In the genomic region with DNA sequence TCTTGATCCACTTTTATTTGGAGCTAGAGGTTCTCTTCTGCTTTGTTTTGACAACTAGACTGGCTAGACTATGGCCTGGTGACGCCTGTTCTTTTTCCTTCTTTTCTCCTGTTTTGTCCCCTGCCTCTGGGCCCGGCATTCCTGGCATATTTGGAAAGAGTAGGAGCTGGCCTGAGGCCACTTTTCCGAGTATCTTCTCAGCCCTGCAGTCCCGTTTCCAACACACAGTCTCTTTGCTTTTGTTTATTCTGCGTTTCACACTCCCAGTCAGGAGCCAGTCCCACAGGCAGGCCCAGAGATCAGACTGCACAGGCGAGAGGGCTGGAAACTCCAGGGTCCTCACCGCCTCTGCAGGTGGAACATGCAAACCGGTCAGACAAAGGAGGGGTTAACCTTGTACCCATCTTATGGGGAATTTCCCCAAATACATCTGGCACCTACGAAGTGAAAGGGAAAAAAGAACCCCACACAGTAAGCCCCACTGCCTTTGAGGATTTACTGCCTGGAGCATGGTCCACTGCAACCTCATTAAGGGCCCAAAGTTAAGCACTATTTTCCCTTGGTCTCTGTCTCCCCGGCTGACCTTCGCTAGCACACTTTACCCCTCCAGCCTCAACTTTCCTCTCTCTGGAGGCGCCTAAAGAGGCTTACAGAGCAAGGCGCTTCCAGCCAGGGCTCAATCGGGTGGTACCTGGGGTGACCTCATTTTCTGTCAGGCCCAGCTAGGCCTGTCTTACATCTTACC, we compare ENCODE assay signal across 1 cellular context.
TF ChIP-seq lines count a peak whose summit lies in the region.

No MANE protein-coding gene starts in this region.

TF ChIP-seq in HepG2, 621 proteins besides CTCF, POLR2A, EP300 and RAD21 (continued from another document and continues in another):
- TF ChIP-seq CBFB (CRISPR knock-in tag; IDR thresholded peaks at IDR 0.05), result no peak
- TF ChIP-seq ZNF737 (CRISPR knock-in tag; IDR thresholded peaks at IDR 0.05; ENCODE audit: borderline replicate concordance), result no peak
- no peak for TF ChIP-seq RBM22 (optimal IDR thresholded peaks at IDR 0.05; ENCODE audit: low read length)
- TF ChIP-seq ARNT (IDR thresholded peaks at IDR 0.05), result no peak
- TF ChIP-seq JUNB (CRISPR knock-in tag; IDR thresholded peaks at IDR 0.05; ENCODE audit: borderline replicate concordance), result no peak
- peak; percentile 99 for TF ChIP-seq TEAD3 (CRISPR knock-in tag; optimal IDR thresholded peaks at IDR 0.05; ENCODE audit: borderline replicate concordance)
- TF ChIP-seq, protein P1, sequence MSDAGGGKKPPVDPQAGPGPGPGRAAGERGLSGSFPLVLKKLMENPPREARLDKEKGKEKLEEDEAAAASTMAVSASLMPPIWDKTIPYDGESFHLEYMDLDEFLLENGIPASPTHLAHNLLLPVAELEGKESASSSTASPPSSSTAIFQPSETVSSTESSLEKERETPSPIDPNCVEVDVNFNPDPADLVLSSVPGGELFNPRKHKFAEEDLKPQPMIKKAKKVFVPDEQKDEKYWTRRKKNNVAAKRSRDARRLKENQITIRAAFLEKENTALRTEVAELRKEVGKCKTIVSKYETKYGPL (CRISPR knock-in tag; IDR thresholded peaks at IDR 0.05), result no peak
- no peak for TF ChIP-seq SNAI1 (CRISPR knock-in tag; IDR thresholded peaks at IDR 0.05; ENCODE audit: borderline replicate concordance)
- no peak for TF ChIP-seq NCOA2 (CRISPR knock-in tag; IDR thresholded peaks at IDR 0.05)
- no peak for TF ChIP-seq ZNF234 (CRISPR knock-in tag; conservative IDR thresholded peaks at IDR 0.05)
- TF ChIP-seq HDAC6 (IDR thresholded peaks at IDR 0.05; ENCODE audit: low read depth, low read length), result no peak
- TF ChIP-seq GABPB1 (CRISPR knock-in tag; IDR thresholded peaks at IDR 0.05), result no peak
- no peak for TF ChIP-seq ZNF550 (CRISPR knock-in tag; IDR thresholded peaks at IDR 0.05; ENCODE audit: borderline replicate concordance)
- TF ChIP-seq, protein P2, sequence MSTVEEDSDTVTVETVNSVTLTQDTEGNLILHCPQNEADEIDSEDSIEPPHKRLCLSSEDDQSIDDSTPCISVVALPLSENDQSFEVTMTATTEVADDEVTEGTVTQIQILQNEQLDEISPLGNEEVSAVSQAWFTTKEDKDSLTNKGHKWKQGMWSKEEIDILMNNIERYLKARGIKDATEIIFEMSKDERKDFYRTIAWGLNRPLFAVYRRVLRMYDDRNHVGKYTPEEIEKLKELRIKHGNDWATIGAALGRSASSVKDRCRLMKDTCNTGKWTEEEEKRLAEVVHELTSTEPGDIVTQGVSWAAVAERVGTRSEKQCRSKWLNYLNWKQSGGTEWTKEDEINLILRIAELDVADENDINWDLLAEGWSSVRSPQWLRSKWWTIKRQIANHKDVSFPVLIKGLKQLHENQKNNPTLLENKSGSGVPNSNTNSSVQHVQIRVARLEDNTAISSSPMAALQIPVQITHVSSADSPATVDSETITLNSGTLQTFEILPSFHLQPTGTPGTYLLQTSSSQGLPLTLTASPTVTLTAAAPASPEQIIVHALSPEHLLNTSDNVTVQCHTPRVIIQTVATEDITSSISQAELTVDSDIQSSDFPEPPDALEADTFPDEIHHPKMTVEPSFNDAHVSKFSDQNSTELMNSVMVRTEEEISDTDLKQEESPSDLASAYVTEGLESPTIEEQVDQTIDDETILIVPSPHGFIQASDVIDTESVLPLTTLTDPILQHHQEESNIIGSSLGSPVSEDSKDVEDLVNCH (CRISPR knock-in tag; IDR thresholded peaks at IDR 0.05), result no peak
- TF ChIP-seq, protein P3, sequence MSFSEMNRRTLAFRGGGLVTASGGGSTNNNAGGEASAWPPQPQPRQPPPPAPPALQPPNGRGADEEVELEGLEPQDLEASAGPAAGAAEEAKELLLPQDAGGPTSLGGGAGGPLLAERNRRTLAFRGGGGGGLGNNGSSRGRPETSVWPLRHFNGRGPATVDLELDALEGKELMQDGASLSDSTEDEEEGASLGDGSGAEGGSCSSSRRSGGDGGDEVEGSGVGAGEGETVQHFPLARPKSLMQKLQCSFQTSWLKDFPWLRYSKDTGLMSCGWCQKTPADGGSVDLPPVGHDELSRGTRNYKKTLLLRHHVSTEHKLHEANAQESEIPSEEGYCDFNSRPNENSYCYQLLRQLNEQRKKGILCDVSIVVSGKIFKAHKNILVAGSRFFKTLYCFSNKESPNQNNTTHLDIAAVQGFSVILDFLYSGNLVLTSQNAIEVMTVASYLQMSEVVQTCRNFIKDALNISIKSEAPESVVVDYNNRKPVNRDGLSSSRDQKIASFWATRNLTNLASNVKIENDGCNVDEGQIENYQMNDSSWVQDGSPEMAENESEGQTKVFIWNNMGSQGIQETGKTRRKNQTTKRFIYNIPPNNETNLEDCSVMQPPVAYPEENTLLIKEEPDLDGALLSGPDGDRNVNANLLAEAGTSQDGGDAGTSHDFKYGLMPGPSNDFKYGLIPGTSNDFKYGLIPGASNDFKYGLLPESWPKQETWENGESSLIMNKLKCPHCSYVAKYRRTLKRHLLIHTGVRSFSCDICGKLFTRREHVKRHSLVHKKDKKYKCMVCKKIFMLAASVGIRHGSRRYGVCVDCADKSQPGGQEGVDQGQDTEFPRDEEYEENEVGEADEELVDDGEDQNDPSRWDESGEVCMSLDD (CRISPR knock-in tag; IDR thresholded peaks at IDR 0.05; ENCODE audit: borderline replicate concordance), result no peak
- TF ChIP-seq, protein P4, sequence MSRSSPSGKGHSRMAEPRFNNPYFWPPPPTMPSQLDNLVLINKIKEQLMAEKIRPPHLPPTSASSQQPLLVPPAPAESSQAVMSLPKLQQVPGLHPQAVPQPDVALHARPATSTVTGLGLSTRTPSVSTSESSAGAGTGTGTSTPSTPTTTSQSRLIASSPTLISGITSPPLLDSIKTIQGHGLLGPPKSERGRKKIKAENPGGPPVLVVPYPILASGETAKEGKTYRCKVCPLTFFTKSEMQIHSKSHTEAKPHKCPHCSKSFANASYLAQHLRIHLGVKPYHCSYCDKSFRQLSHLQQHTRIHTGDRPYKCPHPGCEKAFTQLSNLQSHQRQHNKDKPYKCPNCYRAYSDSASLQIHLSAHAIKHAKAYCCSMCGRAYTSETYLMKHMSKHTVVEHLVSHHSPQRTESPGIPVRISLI (CRISPR knock-in tag; IDR thresholded peaks at IDR 0.05; ENCODE audit: borderline replicate concordance), result 0 out of 2 replicates have a peak, but pooled peaks have one; percentile 38
- TF ChIP-seq ZNF605 (CRISPR knock-in tag; IDR thresholded peaks at IDR 0.05), result peak; percentile 87
- TF ChIP-seq, protein P5, sequence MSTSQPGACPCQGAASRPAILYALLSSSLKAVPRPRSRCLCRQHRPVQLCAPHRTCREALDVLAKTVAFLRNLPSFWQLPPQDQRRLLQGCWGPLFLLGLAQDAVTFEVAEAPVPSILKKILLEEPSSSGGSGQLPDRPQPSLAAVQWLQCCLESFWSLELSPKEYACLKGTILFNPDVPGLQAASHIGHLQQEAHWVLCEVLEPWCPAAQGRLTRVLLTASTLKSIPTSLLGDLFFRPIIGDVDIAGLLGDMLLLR (CRISPR knock-in tag; IDR thresholded peaks at IDR 0.05), result no peak
- TF ChIP-seq, protein P6, sequence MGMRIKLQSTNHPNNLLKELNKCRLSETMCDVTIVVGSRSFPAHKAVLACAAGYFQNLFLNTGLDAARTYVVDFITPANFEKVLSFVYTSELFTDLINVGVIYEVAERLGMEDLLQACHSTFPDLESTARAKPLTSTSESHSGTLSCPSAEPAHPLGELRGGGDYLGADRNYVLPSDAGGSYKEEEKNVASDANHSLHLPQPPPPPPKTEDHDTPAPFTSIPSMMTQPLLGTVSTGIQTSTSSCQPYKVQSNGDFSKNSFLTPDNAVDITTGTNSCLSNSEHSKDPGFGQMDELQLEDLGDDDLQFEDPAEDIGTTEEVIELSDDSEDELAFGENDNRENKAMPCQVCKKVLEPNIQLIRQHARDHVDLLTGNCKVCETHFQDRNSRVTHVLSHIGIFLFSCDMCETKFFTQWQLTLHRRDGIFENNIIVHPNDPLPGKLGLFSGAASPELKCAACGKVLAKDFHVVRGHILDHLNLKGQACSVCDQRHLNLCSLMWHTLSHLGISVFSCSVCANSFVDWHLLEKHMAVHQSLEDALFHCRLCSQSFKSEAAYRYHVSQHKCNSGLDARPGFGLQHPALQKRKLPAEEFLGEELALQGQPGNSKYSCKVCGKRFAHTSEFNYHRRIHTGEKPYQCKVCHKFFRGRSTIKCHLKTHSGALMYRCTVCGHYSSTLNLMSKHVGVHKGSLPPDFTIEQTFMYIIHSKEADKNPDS (CRISPR knock-in tag; IDR thresholded peaks at IDR 0.05), result peak; percentile 98
- no peak for TF ChIP-seq ATAD3A (CRISPR knock-in tag; IDR thresholded peaks at IDR 0.05)
- TF ChIP-seq, protein P7, sequence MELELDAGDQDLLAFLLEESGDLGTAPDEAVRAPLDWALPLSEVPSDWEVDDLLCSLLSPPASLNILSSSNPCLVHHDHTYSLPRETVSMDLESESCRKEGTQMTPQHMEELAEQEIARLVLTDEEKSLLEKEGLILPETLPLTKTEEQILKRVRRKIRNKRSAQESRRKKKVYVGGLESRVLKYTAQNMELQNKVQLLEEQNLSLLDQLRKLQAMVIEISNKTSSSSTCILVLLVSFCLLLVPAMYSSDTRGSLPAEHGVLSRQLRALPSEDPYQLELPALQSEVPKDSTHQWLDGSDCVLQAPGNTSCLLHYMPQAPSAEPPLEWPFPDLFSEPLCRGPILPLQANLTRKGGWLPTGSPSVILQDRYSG (CRISPR knock-in tag; IDR thresholded peaks at IDR 0.05), result no peak
- TF ChIP-seq WIZ (CRISPR knock-in tag; IDR thresholded peaks at IDR 0.05), result peak; percentile 64; the same call in 1 of the 2 replicates
- TF ChIP-seq ELF1 (CRISPR knock-in tag; IDR thresholded peaks at IDR 0.05), result no peak; the same call in 1 of the 2 replicates
- peak; percentile 76; the same call in 1 of the 2 replicates for TF ChIP-seq AKAP8 (CRISPR knock-in tag; IDR thresholded peaks at IDR 0.05)
- peak; percentile 91 for TF ChIP-seq TBX2 (CRISPR knock-in tag; IDR thresholded peaks at IDR 0.05; ENCODE audit: borderline replicate concordance)
- no peak; the same call in 1 of the 2 replicates for TF ChIP-seq FOXC1 (CRISPR knock-in tag; IDR thresholded peaks at IDR 0.05; ENCODE audit: borderline replicate concordance)
- TF ChIP-seq SIN3B (IDR thresholded peaks at IDR 0.05; ENCODE audit: low read length), result no peak
- no peak for TF ChIP-seq SUZ12 (IDR thresholded peaks at IDR 0.05; ENCODE audit: low read depth, low read length)
- no peak for TF ChIP-seq ZNF10 (CRISPR knock-in tag; IDR thresholded peaks at IDR 0.05; ENCODE audit: borderline replicate concordance, low read depth)
- no peak for TF ChIP-seq XRCC5 (optimal IDR thresholded peaks at IDR 0.05; ENCODE audit: low read length)
- TF ChIP-seq, protein P8, sequence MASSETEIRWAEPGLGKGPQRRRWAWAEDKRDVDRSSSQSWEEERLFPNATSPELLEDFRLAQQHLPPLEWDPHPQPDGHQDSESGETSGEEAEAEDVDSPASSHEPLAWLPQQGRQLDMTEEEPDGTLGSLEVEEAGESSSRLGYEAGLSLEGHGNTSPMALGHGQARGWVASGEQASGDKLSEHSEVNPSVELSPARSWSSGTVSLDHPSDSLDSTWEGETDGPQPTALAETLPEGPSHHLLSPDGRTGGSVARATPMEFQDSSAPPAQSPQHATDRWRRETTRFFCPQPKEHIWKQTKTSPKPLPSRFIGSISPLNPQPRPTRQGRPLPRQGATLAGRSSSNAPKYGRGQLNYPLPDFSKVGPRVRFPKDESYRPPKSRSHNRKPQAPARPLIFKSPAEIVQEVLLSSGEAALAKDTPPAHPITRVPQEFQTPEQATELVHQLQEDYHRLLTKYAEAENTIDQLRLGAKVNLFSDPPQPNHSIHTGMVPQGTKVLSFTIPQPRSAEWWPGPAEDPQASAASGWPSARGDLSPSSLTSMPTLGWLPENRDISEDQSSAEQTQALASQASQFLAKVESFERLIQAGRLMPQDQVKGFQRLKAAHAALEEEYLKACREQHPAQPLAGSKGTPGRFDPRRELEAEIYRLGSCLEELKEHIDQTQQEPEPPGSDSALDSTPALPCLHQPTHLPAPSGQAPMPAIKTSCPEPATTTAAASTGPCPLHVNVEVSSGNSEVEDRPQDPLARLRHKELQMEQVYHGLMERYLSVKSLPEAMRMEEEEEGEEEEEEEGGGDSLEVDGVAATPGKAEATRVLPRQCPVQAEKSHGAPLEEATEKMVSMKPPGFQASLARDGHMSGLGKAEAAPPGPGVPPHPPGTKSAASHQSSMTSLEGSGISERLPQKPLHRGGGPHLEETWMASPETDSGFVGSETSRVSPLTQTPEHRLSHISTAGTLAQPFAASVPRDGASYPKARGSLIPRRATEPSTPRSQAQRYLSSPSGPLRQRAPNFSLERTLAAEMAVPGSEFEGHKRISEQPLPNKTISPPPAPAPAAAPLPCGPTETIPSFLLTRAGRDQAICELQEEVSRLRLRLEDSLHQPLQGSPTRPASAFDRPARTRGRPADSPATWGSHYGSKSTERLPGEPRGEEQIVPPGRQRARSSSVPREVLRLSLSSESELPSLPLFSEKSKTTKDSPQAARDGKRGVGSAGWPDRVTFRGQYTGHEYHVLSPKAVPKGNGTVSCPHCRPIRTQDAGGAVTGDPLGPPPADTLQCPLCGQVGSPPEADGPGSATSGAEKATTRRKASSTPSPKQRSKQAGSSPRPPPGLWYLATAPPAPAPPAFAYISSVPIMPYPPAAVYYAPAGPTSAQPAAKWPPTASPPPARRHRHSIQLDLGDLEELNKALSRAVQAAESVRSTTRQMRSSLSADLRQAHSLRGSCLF (CRISPR knock-in tag; IDR thresholded peaks at IDR 0.05; ENCODE audit: borderline replicate concordance), result no peak
- TF ChIP-seq, protein P9, sequence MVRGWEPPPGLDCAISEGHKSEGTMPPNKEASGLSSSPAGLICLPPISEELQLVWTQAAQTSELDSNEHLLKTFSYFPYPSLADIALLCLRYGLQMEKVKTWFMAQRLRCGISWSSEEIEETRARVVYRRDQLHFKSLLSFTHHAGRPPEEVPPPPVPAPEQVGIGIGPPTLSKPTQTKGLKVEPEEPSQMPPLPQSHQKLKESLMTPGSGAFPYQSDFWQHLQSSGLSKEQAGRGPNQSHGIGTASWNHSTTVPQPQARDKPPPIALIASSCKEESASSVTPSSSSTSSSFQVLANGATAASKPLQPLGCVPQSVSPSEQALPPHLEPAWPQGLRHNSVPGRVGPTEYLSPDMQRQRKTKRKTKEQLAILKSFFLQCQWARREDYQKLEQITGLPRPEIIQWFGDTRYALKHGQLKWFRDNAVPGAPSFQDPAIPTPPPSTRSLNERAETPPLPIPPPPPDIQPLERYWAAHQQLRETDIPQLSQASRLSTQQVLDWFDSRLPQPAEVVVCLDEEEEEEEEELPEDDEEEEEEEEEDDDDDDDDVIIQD (CRISPR knock-in tag; IDR thresholded peaks at IDR 0.05; ENCODE audit: low read depth), result no peak
- TF ChIP-seq SATB2 (CRISPR knock-in tag; IDR thresholded peaks at IDR 0.05), result no peak
- no peak; the same call in 1 of the 2 replicates for TF ChIP-seq RFX3 (CRISPR knock-in tag; IDR thresholded peaks at IDR 0.05)
- 0 out of 2 replicates have a peak, but pooled peaks have one; percentile 14 for TF ChIP-seq CREM (IDR thresholded peaks at IDR 0.05)
- no peak for TF ChIP-seq CREM (CRISPR knock-in tag; IDR thresholded peaks at IDR 0.05)
- TF ChIP-seq, protein P10, sequence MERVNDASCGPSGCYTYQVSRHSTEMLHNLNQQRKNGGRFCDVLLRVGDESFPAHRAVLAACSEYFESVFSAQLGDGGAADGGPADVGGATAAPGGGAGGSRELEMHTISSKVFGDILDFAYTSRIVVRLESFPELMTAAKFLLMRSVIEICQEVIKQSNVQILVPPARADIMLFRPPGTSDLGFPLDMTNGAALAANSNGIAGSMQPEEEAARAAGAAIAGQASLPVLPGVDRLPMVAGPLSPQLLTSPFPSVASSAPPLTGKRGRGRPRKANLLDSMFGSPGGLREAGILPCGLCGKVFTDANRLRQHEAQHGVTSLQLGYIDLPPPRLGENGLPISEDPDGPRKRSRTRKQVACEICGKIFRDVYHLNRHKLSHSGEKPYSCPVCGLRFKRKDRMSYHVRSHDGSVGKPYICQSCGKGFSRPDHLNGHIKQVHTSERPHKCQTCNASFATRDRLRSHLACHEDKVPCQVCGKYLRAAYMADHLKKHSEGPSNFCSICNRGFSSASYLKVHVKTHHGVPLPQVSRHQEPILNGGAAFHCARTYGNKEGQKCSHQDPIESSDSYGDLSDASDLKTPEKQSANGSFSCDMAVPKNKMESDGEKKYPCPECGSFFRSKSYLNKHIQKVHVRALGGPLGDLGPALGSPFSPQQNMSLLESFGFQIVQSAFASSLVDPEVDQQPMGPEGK (CRISPR knock-in tag; IDR thresholded peaks at IDR 0.05), result peak; percentile 64
- no peak for TF ChIP-seq NFE2 (CRISPR knock-in tag; IDR thresholded peaks at IDR 0.05)
